ENCODE assay signal across 9 cellular contexts in genomic region chr1:77709727-77710126, GRCh38.
"Had no signal": no experiment of that assay in that cellular context is flagged by ENCODE, and none has a peak within 500 bp of the region (broad histone marks: within the 10 kb centered on the region; RNA-seq: fewer than 3 reads in every experiment).

No MANE protein-coding gene starts in this region.

- H3K27me3 Mint-ChIP-seq: IgD-negative memory B cell had no signal

- DNase-seq: GM23248, GOT3, H7, KG1 had no signal

- H3K27ac Mint-ChIP-seq: IgD-negative memory B cell had no signal

- H3K9me3 ChIP-seq: HAP-1 had no signal

- H3K4me3 ChIP-seq: GM23248, HAP-1 had no signal

- H3K9ac ChIP-seq: GM23248 had no signal

- ATAC-seq: HCT116, HepG2 had no signal

- FAIRE-seq: HepG2 had no signal

- H3K4me1 ChIP-seq: HAP-1 had no signal

- H3K27ac ChIP-seq: GM23248, HL-60 had no signal

- H2AFZ ChIP-seq: GM23248 had no signal

- H3K4me3 Mint-ChIP-seq: IgD-negative memory B cell had no signal
